In genomic region chr5:55572011-55572410, GRCh38 we compare ENCODE assay signal across 32 cellular contexts. TPM values are rescaled to one million over a fixed set of nuclear protein-coding genes. Genes with fewer than 3 reads are reported as not detected.
DNase-seq lines count a peak whose midpoint lies in the region; ATAC-seq, FAIRE-seq and TF ChIP-seq lines count a peak whose summit lies in the region.
"Had no signal": no experiment of that assay in that cellular context is flagged by ENCODE, and none has a peak within 500 bp of the region (broad histone marks: within the 10 kb centered on the region; RNA-seq: fewer than 3 reads in every experiment).

No MANE protein-coding gene starts in this region.

- no peak overlapping the region for H3K4me3 Mint-ChIP-seq in astrocyte (ENCODE audit: unreplicated experiment)
- H3K4me3 Mint-ChIP-seq in mesothelial cell of epicardium = no peak overlapping the region
- H3K4me3 Mint-ChIP-seq: CD4-positive, alpha-beta T cell; neural crest cell; T-helper 2 cell treated with Interferon-gamma antibody and Interleukin-4, amounts not matched to agents 5 μg/mL and 100 μg/mL, for 36 hours had no signal

- H3K9me3 Mint-ChIP-seq in astrocyte (ENCODE audit: unreplicated experiment) (no peaks in the 10 kb centered on the region), mesothelial cell of epicardium (no peaks in the 10 kb centered on the region)
- H3K9me3 Mint-ChIP-seq: activated T-helper 2 cell treated with anti-CD3 and anti-CD28 coated beads, Interferon-gamma antibody, Interleukin-2, Interleukin-4, amounts not matched to agents 10 μg/mL and 5 μg/mL and 100 μg/mL, durations not matched to agents 14 hours and 24 hours and 36 hours; CD4-positive, alpha-beta T cell; neural crest cell; T-helper 2 cell treated with Interferon-gamma antibody and Interleukin-4, amounts not matched to agents 5 μg/mL and 100 μg/mL, for 36 hours had no signal

- no peak for ATAC-seq in HG03095 (IDR thresholded peaks at IDR 0.05; ENCODE audit: unreplicated experiment)
- ATAC-seq: A549, heart right ventricle had no signal

- H3K27ac ChIP-seq in C4-2B = peak overlapping the region; percentile 96
- H3K27ac ChIP-seq in astrocyte (ENCODE audit: low read depth, low read length) = no peak overlapping the region
- no peak overlapping the region for H3K27ac ChIP-seq in left ventricle myocardium inferior (replicated peaks)
- H3K27ac ChIP-seq in vagina = no peak overlapping the region
- H3K27ac ChIP-seq: A549, brain microvascular endothelial cell, dorsolateral prefrontal cortex, heart right ventricle, parathyroid adenoma, right atrium auricular region, suprapubic skin had no signal

- H3K9ac ChIP-seq in astrocyte (ENCODE audit: low read length) = no peak overlapping the region
- H3K9ac ChIP-seq: parathyroid adenoma had no signal

- H4K20me1 ChIP-seq in astrocyte (ENCODE audit: insufficient read depth, low read length) = no peaks in the 10 kb centered on the region

- DNase-seq in Jurkat, Clone E6-1 (ENCODE audit: low read depth, low spot score) = peak; percentile 54
- DNase-seq in astrocyte (ENCODE audit: low read depth) (no peak), mesothelial cell of epicardium (ENCODE audit: low spot score in 2 of 2, unreplicated experiment in 2 of 2) (no peak), dedifferentiated amniotic fluid mesenchymal stem cell (ENCODE audit: extremely low spot score) (no peak), left ventricle myocardium inferior (no peak), vagina (ENCODE audit: extremely low spot score in 2 of 2) (no peak)
- DNase-seq: activated CD4-positive, alpha-beta T cell treated with anti-CD3 and anti-CD28 coated beads for 48 hours; activated naive CD4-positive, alpha-beta T cell treated with anti-CD3 and anti-CD28 coated beads, Interleukin-2, amount 50 U/mL, for 16 hours; activated T-cell treated with anti-CD3 and anti-CD28 coated beads for 4 hours; AML-193; amniotic stem cell; brain microvascular endothelial cell; CD4-positive, alpha-beta T cell; dorsolateral prefrontal cortex; heart right ventricle; KG1; MG63; NCI-H226; NCI-H82; stimulated activated naive CD4-positive, alpha-beta T cell treated with Interleukin-2 at 50 U/mL for 16 hours had no signal

- no peaks in the 10 kb centered on the region for H3K27me3 Mint-ChIP-seq in astrocyte (ENCODE audit: low read depth, unreplicated experiment)
- no peaks in the 10 kb centered on the region for H3K27me3 Mint-ChIP-seq in mesothelial cell of epicardium (ENCODE audit: low read depth)

- no peak for TF ChIP-seq POLR2A in vagina (IDR thresholded peaks at IDR 0.05)

- no peak for TF ChIP-seq CTCF in C4-2B (conservative IDR thresholded peaks at IDR 0.05)
- no peak for TF ChIP-seq CTCF in astrocyte (IDR thresholded peaks at IDR 0.05; ENCODE audit: insufficient read depth, low read depth, low read length)
- no peak for TF ChIP-seq CTCF in mesothelial cell of epicardium (IDR thresholded peaks at IDR 0.05; ENCODE audit: unreplicated experiment)
- TF ChIP-seq CTCF in left ventricle myocardium inferior (IDR thresholded peaks at IDR 0.05; ENCODE audit: borderline replicate concordance) = no peak
- no peak for TF ChIP-seq CTCF in vagina (IDR thresholded peaks at IDR 0.05)

- no peaks in the 10 kb centered on the region for H3K4me1 ChIP-seq in astrocyte (ENCODE audit: insufficient read depth, low read length)
- peaks cover 30% of the 10 kb centered on the region for H3K4me1 ChIP-seq in left ventricle myocardium inferior
- H3K4me1 ChIP-seq in vagina = peaks cover 43% of the 10 kb centered on the region
- H3K4me1 ChIP-seq: parathyroid adenoma had no signal

- H3K27me3 ChIP-seq in astrocyte (ENCODE audit: insufficient read depth, low read length) (no peaks in the 10 kb centered on the region), left ventricle myocardium inferior (ENCODE audit: low read depth) (no peaks in the 10 kb centered on the region), vagina (no peaks in the 10 kb centered on the region)
- H3K27me3 ChIP-seq: brain microvascular endothelial cell, dorsolateral prefrontal cortex, heart right ventricle, MG63, right atrium auricular region, suprapubic skin had no signal

- peaks cover 40% of the 10 kb centered on the region for H3K4me1 Mint-ChIP-seq in astrocyte (ENCODE audit: low read depth, unreplicated experiment)
- H3K4me1 Mint-ChIP-seq in mesothelial cell of epicardium = peaks cover 41% of the 10 kb centered on the region

- no peak overlapping the region for H3K4me3 ChIP-seq in Jurkat, Clone E6-1 (ENCODE audit: low read length)
- H3K4me3 ChIP-seq in astrocyte (ENCODE audit: insufficient read depth, low read depth, low read length) = no peak overlapping the region
- no peak overlapping the region for H3K4me3 ChIP-seq in left ventricle myocardium inferior
- H3K4me3 ChIP-seq in vagina = no peak overlapping the region
- H3K4me3 ChIP-seq: A549, dorsolateral prefrontal cortex, heart right ventricle, MG63, right atrium auricular region, smooth muscle cell, suprapubic skin had no signal

- H2AFZ ChIP-seq in astrocyte (ENCODE audit: low read depth, low read length) = no peak overlapping the region
- H2AFZ ChIP-seq: parathyroid adenoma had no signal

- H3K79me2 ChIP-seq in astrocyte (ENCODE audit: insufficient read depth, low read length) = no peaks in the 10 kb centered on the region
- H3K79me2 ChIP-seq: parathyroid adenoma had no signal

- H3K36me3 Mint-ChIP-seq in astrocyte (ENCODE audit: low read depth, unreplicated experiment) (no peaks in the 10 kb centered on the region), mesothelial cell of epicardium (no peaks in the 10 kb centered on the region)

- H3K9me3 ChIP-seq in astrocyte (ENCODE audit: insufficient read depth, low read depth, low read length) (no peaks in the 10 kb centered on the region), left ventricle myocardium inferior (replicated peaks) (no peaks in the 10 kb centered on the region), vagina (no peaks in the 10 kb centered on the region)
- H3K9me3 ChIP-seq: A549, heart right ventricle, MG63, right atrium auricular region, suprapubic skin had no signal

- H3K27ac Mint-ChIP-seq in astrocyte (ENCODE audit: unreplicated experiment) = peak overlapping the region; percentile 72
- peak overlapping the region; percentile 93 for H3K27ac Mint-ChIP-seq in mesothelial cell of epicardium
- H3K27ac Mint-ChIP-seq: activated T-helper 2 cell treated with anti-CD3 and anti-CD28 coated beads, Interferon-gamma antibody, Interleukin-2, Interleukin-4, amounts not matched to agents 10 μg/mL and 5 μg/mL and 100 μg/mL, durations not matched to agents 14 hours and 24 hours and 36 hours; CD4-positive, alpha-beta T cell; T-helper 2 cell treated with Interferon-gamma antibody and Interleukin-4, amounts not matched to agents 5 μg/mL and 100 μg/mL, for 36 hours had no signal

- H3K4me2 ChIP-seq in astrocyte (ENCODE audit: low read length) = no peak overlapping the region
- H3K4me2 ChIP-seq: A549, smooth muscle cell had no signal

- intact Hi-C loops in left ventricle myocardium inferior (cut with micrococcal nuclease) = no loop called here
- intact Hi-C loops in vagina (cut with DNase I) = no loop called here

- no peaks in the 10 kb centered on the region for H3K36me3 ChIP-seq in astrocyte (ENCODE audit: insufficient read depth, low read length)
- no peaks in the 10 kb centered on the region for H3K36me3 ChIP-seq in left ventricle myocardium inferior
- no peaks in the 10 kb centered on the region for H3K36me3 ChIP-seq in vagina
- H3K36me3 ChIP-seq: brain microvascular endothelial cell, heart right ventricle, MG63, right atrium auricular region, suprapubic skin had no signal

- no peak for FAIRE-seq in astrocyte (lab: Jason Lieb, UNC)
- FAIRE-seq: A549, frontal cortex, GM12892 had no signal

RNA-seq across cellular contexts. Expression of gene PLPP1, which starts 37.2 kb away (rescaled TPM):
- 11.6 TPM for polyA plus RNA-seq in Jurkat, Clone E6-1 (2012; ENCODE audit: insufficient read depth, insufficient read length)
- total RNA-seq in astrocyte (56.3 and 58.9 TPM in 2 replicates), mesothelial cell of epicardium (27.6 to 31.8 TPM (median 30.5 TPM) in 3 replicates), left ventricle myocardium inferior (72.6 TPM), vagina (283 TPM)
